1 cellular context compared by ENCODE assay signal in the genomic region with DNA sequence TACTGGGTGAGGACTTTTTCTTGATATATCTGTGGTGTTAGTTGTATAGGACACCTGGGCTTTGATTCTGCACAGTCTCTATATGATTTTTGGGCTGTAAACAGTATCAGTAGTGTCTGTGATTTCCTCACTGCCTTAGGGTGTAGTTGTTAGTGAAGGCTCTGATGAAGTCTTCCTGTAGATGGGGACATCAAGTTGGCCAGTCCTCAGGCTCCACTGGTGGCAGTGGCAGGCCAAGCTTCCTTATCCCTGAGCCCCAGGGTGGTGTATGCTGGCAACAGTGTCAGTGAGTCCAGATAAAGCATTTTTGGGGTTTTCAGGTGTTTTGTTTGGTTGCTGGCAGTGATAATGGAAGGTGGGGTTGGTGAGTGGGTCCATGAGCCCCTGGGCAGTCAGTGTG.
TF ChIP-seq lines count a peak whose summit lies in the region.

No MANE protein-coding gene starts in this region.

TF ChIP-seq in HepG2, 621 proteins besides CTCF, POLR2A, EP300 and RAD21 (continued from another document):
- TF ChIP-seq, protein P1, sequence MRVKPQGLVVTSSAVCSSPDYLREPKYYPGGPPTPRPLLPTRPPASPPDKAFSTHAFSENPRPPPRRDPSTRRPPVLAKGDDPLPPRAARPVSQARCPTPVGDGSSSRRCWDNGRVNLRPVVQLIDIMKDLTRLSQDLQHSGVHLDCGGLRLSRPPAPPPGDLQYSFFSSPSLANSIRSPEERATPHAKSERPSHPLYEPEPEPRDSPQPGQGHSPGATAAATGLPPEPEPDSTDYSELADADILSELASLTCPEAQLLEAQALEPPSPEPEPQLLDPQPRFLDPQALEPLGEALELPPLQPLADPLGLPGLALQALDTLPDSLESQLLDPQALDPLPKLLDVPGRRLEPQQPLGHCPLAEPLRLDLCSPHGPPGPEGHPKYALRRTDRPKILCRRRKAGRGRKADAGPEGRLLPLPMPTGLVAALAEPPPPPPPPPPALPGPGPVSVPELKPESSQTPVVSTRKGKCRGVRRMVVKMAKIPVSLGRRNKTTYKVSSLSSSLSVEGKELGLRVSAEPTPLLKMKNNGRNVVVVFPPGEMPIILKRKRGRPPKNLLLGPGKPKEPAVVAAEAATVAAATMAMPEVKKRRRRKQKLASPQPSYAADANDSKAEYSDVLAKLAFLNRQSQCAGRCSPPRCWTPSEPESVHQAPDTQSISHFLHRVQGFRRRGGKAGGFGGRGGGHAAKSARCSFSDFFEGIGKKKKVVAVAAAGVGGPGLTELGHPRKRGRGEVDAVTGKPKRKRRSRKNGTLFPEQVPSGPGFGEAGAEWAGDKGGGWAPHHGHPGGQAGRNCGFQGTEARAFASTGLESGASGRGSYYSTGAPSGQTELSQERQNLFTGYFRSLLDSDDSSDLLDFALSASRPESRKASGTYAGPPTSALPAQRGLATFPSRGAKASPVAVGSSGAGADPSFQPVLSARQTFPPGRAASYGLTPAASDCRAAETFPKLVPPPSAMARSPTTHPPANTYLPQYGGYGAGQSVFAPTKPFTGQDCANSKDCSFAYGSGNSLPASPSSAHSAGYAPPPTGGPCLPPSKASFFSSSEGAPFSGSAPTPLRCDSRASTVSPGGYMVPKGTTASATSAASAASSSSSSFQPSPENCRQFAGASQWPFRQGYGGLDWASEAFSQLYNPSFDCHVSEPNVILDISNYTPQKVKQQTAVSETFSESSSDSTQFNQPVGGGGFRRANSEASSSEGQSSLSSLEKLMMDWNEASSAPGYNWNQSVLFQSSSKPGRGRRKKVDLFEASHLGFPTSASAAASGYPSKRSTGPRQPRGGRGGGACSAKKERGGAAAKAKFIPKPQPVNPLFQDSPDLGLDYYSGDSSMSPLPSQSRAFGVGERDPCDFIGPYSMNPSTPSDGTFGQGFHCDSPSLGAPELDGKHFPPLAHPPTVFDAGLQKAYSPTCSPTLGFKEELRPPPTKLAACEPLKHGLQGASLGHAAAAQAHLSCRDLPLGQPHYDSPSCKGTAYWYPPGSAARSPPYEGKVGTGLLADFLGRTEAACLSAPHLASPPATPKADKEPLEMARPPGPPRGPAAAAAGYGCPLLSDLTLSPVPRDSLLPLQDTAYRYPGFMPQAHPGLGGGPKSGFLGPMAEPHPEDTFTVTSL (CRISPR knock-in tag; IDR thresholded peaks at IDR 0.05; ENCODE audit: borderline replicate concordance): no peak
- TF ChIP-seq SRF (IDR thresholded peaks at IDR 0.05; ENCODE audit: low read depth, low read length): no peak
